7 cellular contexts compared by ENCODE assay signal in genomic region chr2:73386342-73386868, GRCh38. TPM values are rescaled to one million over a fixed set of nuclear protein-coding genes. Genes with fewer than 3 reads are reported as not detected.
DNase-seq lines count a peak whose midpoint lies in the region; TF ChIP-seq lines count a peak whose summit lies in the region.

No MANE protein-coding gene starts in this region.

- CTCF ChIA-PET in HEK293 (lab: Yijun Ruan, JAX) (interaction anchor here (0.6 kb wide), 1 partner anchor 246 kb away, joined by 5 read pairs; no protein-coding TSS in a partner anchor), OCI-LY7 (lab: Charles Lee; ENCODE audit: unreplicated experiment) (no interaction called here)

- DNase-seq in OCI-LY7 (ENCODE audit: low spot score) (no peak), epithelial cell of proximal tubule (ENCODE audit: low read depth) (no peak), glomerular visceral epithelial cell (ENCODE audit: extremely low spot score) (no peak), NCI-H2196 treated with DMSO at 0.1 percent for 48 hours (lab: John Stamatoyannopoulos, UW; ENCODE audit: unreplicated experiment) (no peak)

- peak; percentile 58 for TF ChIP-seq POLR2A in GM18526 (IDR thresholded peaks at IDR 0.05; ENCODE audit: extremely low read depth, insufficient read length)

- H3K9me3 ChIP-seq in HEK293 (ENCODE audit: control insufficient read depth, insufficient read depth, low read depth, low read length) (no peaks in the 10 kb centered on the region), OCI-LY7 (ENCODE audit: low read length) (no peaks in the 10 kb centered on the region), neutrophil (no peaks in the 10 kb centered on the region)

- BruUV-seq in OCI-LY7 (replicated peaks; lab: Mats Ljungman, UMichigan): no TSS peak

- TF ChIP-seq CTCF in HEK293 (tag by site-specific recombination; IDR thresholded peaks at IDR 0.05): no peak
- TF ChIP-seq CTCF in OCI-LY7 (conservative IDR thresholded peaks at IDR 0.05; ENCODE audit: low read length): no peak
- no peak for TF ChIP-seq CTCF in epithelial cell of proximal tubule (conservative IDR thresholded peaks at IDR 0.05; ENCODE audit: low read depth, low read length)
- TF ChIP-seq CTCF in neutrophil (IDR thresholded peaks at IDR 0.05): no peak

- H3K36me3 ChIP-seq in HEK293 (ENCODE audit: control insufficient read depth in 2 of 2, insufficient read depth in 1 of 2, low read length in 2 of 2) (peaks cover 0 to 8% of the 10 kb centered on the region in 2 experiments; a peak in 1 of 3 replicates), OCI-LY7 (ENCODE audit: insufficient read depth, low read length) (peaks cover 5% of the 10 kb centered on the region), neutrophil (no peaks in the 10 kb centered on the region)

- POLR2A ChIA-PET in HEK293 (lab: Yijun Ruan, JAX) (interaction anchor here (1.7 to 2.7 kb wide), 2 partner anchors 20 to 153 kb away, joined by 4 to 13 read pairs; partner anchors contain the start of genes CCT7 and PRADC1), OCI-LY7 (lab: Charles Lee) (interaction anchor here (1.2 to 1.9 kb wide), 4 partner anchors 10 to 101 kb away, joined by 3 to 10 read pairs (median 4); partner anchors contain the start of gene FBXO41)

- no peaks in the 10 kb centered on the region for H3K9me2 ChIP-seq in OCI-LY7 (ENCODE audit: insufficient read depth, low read length)

- peak overlapping the region; percentile 83 for H2AFZ ChIP-seq in OCI-LY7 (ENCODE audit: low read length)

- intact Hi-C loops in OCI-LY7 (cut with micrococcal nuclease; ENCODE audit: unreplicated experiment): no loop called here

- peak overlapping the region; percentile 89 for H3K27ac ChIP-seq in HEK293 (ENCODE audit: extremely low read depth, low read depth, low read length)
- H3K27ac ChIP-seq in OCI-LY7 (ENCODE audit: low read depth, low read length, poor library complexity, severe bottlenecking): peak overlapping the region; percentile 84
- peak overlapping the region; percentile 72 for H3K27ac ChIP-seq in neutrophil

- peak overlapping the region; percentile 90 for H3K4me2 ChIP-seq in OCI-LY7 (ENCODE audit: low read length)

- H3K4me1 ChIP-seq in HEK293 (ENCODE audit: control insufficient read depth, insufficient read depth, low read length) (no peaks in the 10 kb centered on the region; the same call in 1 of the 2 replicates), OCI-LY7 (ENCODE audit: insufficient read depth, low read length, poor library complexity, severe bottlenecking) (peaks cover 18% of the 10 kb centered on the region), neutrophil (ENCODE audit: control insufficient read depth in 1 of 2, insufficient read depth in 1 of 2, low read depth in 1 of 2, low read length in 1 of 2) (peaks cover 14 to 16% of the 10 kb centered on the region in 2 experiments)

- H3K4me3 ChIP-seq in HEK293 (ENCODE audit: low read depth, low read length) (peak overlapping the region; percentile 96), OCI-LY7 (ENCODE audit: low read depth, low read length, poor library complexity, severe bottlenecking) (peak overlapping the region; percentile 89), epithelial cell of proximal tubule (ENCODE audit: low read depth, low read length) (peak overlapping the region; percentile 97), neutrophil (ENCODE audit: low read depth in 1 of 2, low read length in 1 of 2) (peak overlapping the region; percentile 64 to 79)

- H3K27me3 ChIP-seq in neutrophil: peaks cover 28% of the 10 kb centered on the region

- H3K79me2 ChIP-seq in OCI-LY7 (ENCODE audit: insufficient read depth, low read depth, low read length): peaks cover 47% of the 10 kb centered on the region

- no peaks in the 10 kb centered on the region; the same call in 1 of the 2 replicates for H4K20me1 ChIP-seq in OCI-LY7 (ENCODE audit: insufficient read depth, low read length)

TF ChIP-seq in HEK293, 187 proteins besides CTCF, POLR2A, EP300 and RAD21 (continues in another document):
- TF ChIP-seq ZBTB8A (tag by site-specific recombination; IDR thresholded peaks at IDR 0.05) (peak; percentile 33; the same call in 1 of the 2 replicates), ZNF19 (tag by site-specific recombination; IDR thresholded peaks at IDR 0.05; ENCODE audit: low read depth) (no peak), HOXA7 (CRISPR knock-in tag; IDR thresholded peaks at IDR 0.05; ENCODE audit: borderline replicate concordance) (no peak), ZNF629 (tag by site-specific recombination; IDR thresholded peaks at IDR 0.05) (0 out of 2 replicates have a peak, but pooled peaks have one; percentile 23), KLF1 (tag by site-specific recombination; IDR thresholded peaks at IDR 0.05) (no peak), ZNF701 (tag by site-specific recombination; IDR thresholded peaks at IDR 0.05) (no peak), TRIM28 (IDR thresholded peaks at IDR 0.05; ENCODE audit: borderline replicate concordance, low read length) (no peak), REST (tag by site-specific recombination; IDR thresholded peaks at IDR 0.05) (0 out of 2 replicates have a peak, but pooled peaks have one; percentile 1)
- TF ChIP-seq, protein P1, sequence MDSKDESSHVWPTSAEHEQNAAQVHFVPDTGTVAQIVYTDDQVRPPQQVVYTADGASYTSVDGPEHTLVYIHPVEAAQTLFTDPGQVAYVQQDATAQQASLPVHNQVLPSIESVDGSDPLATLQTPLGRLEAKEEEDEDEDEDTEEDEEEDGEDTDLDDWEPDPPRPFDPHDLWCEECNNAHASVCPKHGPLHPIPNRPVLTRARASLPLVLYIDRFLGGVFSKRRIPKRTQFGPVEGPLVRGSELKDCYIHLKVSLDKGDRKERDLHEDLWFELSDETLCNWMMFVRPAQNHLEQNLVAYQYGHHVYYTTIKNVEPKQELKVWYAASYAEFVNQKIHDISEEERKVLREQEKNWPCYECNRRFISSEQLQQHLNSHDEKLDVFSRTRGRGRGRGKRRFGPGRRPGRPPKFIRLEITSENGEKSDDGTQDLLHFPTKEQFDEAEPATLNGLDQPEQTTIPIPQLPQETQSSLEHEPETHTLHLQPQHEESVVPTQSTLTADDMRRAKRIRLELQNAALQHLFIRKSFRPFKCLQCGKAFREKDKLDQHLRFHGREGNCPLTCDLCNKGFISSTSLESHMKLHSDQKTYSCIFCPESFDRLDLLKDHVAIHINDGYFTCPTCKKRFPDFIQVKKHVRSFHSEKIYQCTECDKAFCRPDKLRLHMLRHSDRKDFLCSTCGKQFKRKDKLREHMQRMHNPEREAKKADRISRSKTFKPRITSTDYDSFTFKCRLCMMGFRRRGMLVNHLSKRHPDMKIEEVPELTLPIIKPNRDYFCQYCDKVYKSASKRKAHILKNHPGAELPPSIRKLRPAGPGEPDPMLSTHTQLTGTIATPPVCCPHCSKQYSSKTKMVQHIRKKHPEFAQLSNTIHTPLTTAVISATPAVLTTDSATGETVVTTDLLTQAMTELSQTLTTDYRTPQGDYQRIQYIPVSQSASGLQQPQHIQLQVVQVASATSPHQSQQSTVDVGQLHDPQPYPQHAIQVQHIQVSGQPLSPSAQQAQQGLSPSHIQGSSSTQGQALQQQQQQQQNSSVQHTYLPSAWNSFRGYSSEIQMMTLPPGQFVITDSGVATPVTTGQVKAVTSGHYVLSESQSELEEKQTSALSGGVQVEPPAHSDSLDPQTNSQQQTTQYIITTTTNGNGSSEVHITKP (tag by site-specific recombination; IDR thresholded peaks at IDR 0.05): peak; percentile 77

RNA-seq across cellular contexts. Expression of gene ALMS1, which starts 0.8 kb away (rescaled TPM):
- 57.8 and 58.7 TPM in 2 replicates for total RNA-seq in OCI-LY7 (2014; rRNA removed; shearing (Covaris generic))
- total RNA-seq in OCI-LY7 (2022) (35.5 and 37.8 TPM in 2 replicates), epithelial cell of proximal tubule (11.8 and 16.3 TPM in 2 replicates)
